Comparison of ENCODE assay signal across 2 cellular contexts in the genomic region with DNA sequence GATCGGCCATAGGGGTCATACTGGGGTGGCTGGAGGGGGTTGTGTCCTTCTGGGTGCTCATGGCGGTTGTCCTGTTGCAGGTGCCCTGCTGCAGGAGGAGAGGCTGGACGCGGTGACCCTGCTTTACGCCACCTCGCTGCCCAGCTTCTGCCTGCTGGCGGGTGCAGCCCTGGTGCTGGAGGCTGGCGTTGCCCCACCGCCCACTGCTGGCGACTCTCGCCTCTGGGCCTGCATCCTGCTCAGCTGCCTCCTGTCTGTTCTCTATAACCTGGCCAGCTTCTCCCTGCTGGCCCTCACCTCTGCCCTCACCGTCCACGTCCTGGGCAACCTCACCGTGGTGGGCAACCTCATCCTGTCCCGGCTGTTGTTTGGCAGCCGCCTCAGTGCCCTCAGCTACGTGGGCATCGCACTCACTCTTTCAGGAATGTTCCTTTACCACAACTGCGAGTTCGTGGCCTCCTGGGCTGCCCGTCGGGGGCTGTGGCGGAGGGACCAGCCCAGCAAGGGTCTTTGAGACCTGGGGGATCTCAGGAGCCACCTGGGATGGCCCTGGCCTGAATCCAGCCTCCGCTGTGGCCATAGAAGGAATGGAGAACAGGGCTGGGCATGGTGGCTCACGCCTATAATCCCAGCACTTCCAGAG.
TF ChIP-seq lines count a peak whose summit lies in the region.

No MANE protein-coding gene starts in this region.

TF ChIP-seq in HEK293, 187 proteins besides CTCF, POLR2A, EP300 and RAD21:
- TF ChIP-seq, protein P1, sequence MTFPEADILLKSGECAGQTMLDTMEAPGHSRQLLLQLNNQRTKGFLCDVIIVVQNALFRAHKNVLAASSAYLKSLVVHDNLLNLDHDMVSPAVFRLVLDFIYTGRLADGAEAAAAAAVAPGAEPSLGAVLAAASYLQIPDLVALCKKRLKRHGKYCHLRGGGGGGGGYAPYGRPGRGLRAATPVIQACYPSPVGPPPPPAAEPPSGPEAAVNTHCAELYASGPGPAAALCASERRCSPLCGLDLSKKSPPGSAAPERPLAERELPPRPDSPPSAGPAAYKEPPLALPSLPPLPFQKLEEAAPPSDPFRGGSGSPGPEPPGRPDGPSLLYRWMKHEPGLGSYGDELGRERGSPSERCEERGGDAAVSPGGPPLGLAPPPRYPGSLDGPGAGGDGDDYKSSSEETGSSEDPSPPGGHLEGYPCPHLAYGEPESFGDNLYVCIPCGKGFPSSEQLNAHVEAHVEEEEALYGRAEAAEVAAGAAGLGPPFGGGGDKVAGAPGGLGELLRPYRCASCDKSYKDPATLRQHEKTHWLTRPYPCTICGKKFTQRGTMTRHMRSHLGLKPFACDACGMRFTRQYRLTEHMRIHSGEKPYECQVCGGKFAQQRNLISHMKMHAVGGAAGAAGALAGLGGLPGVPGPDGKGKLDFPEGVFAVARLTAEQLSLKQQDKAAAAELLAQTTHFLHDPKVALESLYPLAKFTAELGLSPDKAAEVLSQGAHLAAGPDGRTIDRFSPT (tag by site-specific recombination; IDR thresholded peaks at IDR 0.05), result 0 out of 2 replicates have a peak, but pooled peaks have one; percentile 48
- no peak for TF ChIP-seq ZBTB1 (tag by site-specific recombination; IDR thresholded peaks at IDR 0.05)
- TF ChIP-seq, protein P2, sequence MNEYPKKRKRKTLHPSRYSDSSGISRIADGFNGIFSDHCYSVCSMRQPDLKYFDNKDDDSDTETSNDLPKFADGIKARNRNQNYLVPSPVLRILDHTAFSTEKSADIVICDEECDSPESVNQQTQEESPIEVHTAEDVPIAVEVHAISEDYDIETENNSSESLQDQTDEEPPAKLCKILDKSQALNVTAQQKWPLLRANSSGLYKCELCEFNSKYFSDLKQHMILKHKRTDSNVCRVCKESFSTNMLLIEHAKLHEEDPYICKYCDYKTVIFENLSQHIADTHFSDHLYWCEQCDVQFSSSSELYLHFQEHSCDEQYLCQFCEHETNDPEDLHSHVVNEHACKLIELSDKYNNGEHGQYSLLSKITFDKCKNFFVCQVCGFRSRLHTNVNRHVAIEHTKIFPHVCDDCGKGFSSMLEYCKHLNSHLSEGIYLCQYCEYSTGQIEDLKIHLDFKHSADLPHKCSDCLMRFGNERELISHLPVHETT (tag by site-specific recombination; IDR thresholded peaks at IDR 0.05), result no peak

TF ChIP-seq in H1, 55 proteins besides CTCF, POLR2A, EP300 and RAD21:
- no peak for TF ChIP-seq FOSL1 (IDR thresholded peaks at IDR 0.05; ENCODE audit: insufficient read depth, low read depth, low read length)
- TF ChIP-seq, protein P3, sequence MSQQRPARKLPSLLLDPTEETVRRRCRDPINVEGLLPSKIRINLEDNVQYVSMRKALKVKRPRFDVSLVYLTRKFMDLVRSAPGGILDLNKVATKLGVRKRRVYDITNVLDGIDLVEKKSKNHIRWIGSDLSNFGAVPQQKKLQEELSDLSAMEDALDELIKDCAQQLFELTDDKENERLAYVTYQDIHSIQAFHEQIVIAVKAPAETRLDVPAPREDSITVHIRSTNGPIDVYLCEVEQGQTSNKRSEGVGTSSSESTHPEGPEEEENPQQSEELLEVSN (IDR thresholded peaks at IDR 0.05), result no peak
